In the genomic region with DNA sequence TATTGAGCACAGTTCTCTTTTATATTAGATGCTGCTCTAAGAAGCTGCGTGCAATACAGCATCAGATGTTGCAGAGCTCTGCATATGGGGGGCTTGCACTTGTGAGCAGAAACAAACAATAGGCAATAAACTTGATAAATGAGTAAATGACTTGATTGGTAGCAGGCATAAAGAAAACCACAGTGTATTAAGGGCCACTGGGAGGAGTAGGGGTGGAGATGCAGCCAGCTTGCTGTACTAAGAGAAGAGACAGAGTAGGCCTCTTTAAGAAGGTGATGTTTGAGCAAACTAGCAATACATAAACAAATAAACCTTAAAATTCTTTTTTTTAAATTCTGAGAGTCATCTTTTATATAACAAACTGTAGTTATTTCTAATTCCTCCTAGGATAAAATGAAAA, we compare ENCODE assay signal across 18 cellular contexts.
"Had no signal": no experiment of that assay in that cellular context is flagged by ENCODE, and none has a peak within 500 bp of the region (broad histone marks: within the 10 kb centered on the region; RNA-seq: fewer than 3 reads in every experiment).

No MANE protein-coding gene starts in this region.

- H3K9me3 ChIP-seq: body of pancreas, gastrocnemius medialis, prostate gland, right atrium auricular region, stomach, vagina had no signal

- H3K27me3 ChIP-seq: body of pancreas, gastrocnemius medialis, right atrium auricular region, stomach, vagina had no signal

- H3K36me3 Mint-ChIP-seq: activated CD4-positive, alpha-beta memory T cell treated with anti-CD3 and anti-CD28 coated beads for 36 hours; activated naive CD8-positive, alpha-beta T cell treated with anti-CD3 and anti-CD28 coated beads for 36 hours had no signal

- ATAC-seq: activated T-helper 17 cell treated with anti-CD3 and anti-CD28 coated beads, Interleukin-2, amount 50 U/mL, for 72 hours had no signal

- H3K9me3 Mint-ChIP-seq: activated CD4-positive, alpha-beta memory T cell treated with anti-CD3 and anti-CD28 coated beads for 36 hours; activated naive CD8-positive, alpha-beta T cell treated with anti-CD3 and anti-CD28 coated beads for 36 hours; activated T-helper 17 cell treated with anti-CD3 and anti-CD28 coated beads, Interleukin-2, amount 50 U/mL, for 72 hours had no signal

- H3K27ac ChIP-seq: body of pancreas, prostate gland, right atrium auricular region, stomach, vagina had no signal

- H3K4me1 Mint-ChIP-seq: activated B cell treated with CpG ODN at 0.5 μM for 24 hours; activated naive CD8-positive, alpha-beta T cell treated with anti-CD3 and anti-CD28 coated beads for 36 hours; activated T-helper 17 cell treated with anti-CD3 and anti-CD28 coated beads, Interleukin-2, amount 50 U/mL, for 72 hours had no signal

- H3K27me3 Mint-ChIP-seq: activated B cell treated with CpG ODN at 0.5 μM for 24 hours; activated CD4-positive, alpha-beta memory T cell treated with anti-CD3 and anti-CD28 coated beads for 36 hours; activated naive CD8-positive, alpha-beta T cell treated with anti-CD3 and anti-CD28 coated beads for 36 hours; activated T-helper 17 cell treated with anti-CD3 and anti-CD28 coated beads, Interleukin-2, amount 50 U/mL, for 72 hours had no signal

- H3K27ac Mint-ChIP-seq: activated B cell treated with CpG ODN at 0.5 μM for 24 hours; activated CD4-positive, alpha-beta memory T cell treated with anti-CD3 and anti-CD28 coated beads for 36 hours; activated naive CD8-positive, alpha-beta T cell treated with anti-CD3 and anti-CD28 coated beads for 36 hours; activated T-helper 17 cell treated with anti-CD3 and anti-CD28 coated beads, Interleukin-2, amount 50 U/mL, for 72 hours had no signal

- H3K4me1 ChIP-seq: body of pancreas, prostate gland, vagina had no signal

- H3K4me3 ChIP-seq: body of pancreas, gastrocnemius medialis, lung, prostate gland, right atrium auricular region, stomach, vagina had no signal

- DNase-seq: activated B cell treated with CpG ODN at 0.5 μM for 24 hours; activated CD4-positive, alpha-beta T cell treated with anti-CD3 and anti-CD28 coated beads for 4 hours; activated naive CD4-positive, alpha-beta T cell; activated naive CD8-positive, alpha-beta T cell treated with anti-CD3 and anti-CD28 coated beads for 36 hours; activated T-cell treated with anti-CD3 and anti-CD28 coated beads for 4 hours; central memory CD4-positive, alpha-beta T cell; cortex of kidney; occipital lobe; stimulated activated CD4-positive, alpha-beta T cell treated with anti-CD3 and anti-CD28 coated beads, Interleukin-4, amount 100 ng/mL, for 1 hour had no signal

- H3K36me3 ChIP-seq: gastrocnemius medialis, prostate gland, right atrium auricular region, stomach, vagina had no signal

- H3K4me3 Mint-ChIP-seq: activated B cell treated with CpG ODN at 0.5 μM for 24 hours; activated CD4-positive, alpha-beta memory T cell treated with anti-CD3 and anti-CD28 coated beads for 36 hours; activated naive CD8-positive, alpha-beta T cell treated with anti-CD3 and anti-CD28 coated beads for 36 hours; activated T-helper 17 cell treated with anti-CD3 and anti-CD28 coated beads, Interleukin-2, amount 50 U/mL, for 72 hours had no signal
